In genomic region chr12:107653519-107653918, GRCh38 we compare ENCODE assay signal across 1 cellular context.
TF ChIP-seq lines count a peak whose summit lies in the region.

No MANE protein-coding gene starts in this region.

TF ChIP-seq in K562, 482 proteins besides CTCF, POLR2A, EP300 and RAD21:
- TF ChIP-seq ZFP36 (IDR thresholded peaks at IDR 0.05; ENCODE audit: low read depth, low read length, partially characterized antibody) (peak; percentile 48), GTF2E2 (tag; IDR thresholded peaks at IDR 0.05) (no peak), RBM25 (IDR thresholded peaks at IDR 0.05; ENCODE audit: low read depth, low read length, severe bottlenecking) (peak; percentile 69), ZNF24 (IDR thresholded peaks at IDR 0.05) (no peak)
